ENCODE assay signal across 1 cellular context in genomic region chr4:124526760-124527159, GRCh38.
TF ChIP-seq lines count a peak whose summit lies in the region.

No MANE protein-coding gene starts in this region.

TF ChIP-seq in HepG2, 621 proteins besides CTCF, POLR2A, EP300 and RAD21 (continued from another document and continues in another):
- TF ChIP-seq ZNF280D (CRISPR knock-in tag; IDR thresholded peaks at IDR 0.05) (0 out of 2 replicates have a peak, but pooled peaks have one; percentile 44), GATAD2A (CRISPR knock-in tag; IDR thresholded peaks at IDR 0.05) (peak; percentile 93), ZNF792 (CRISPR knock-in tag; IDR thresholded peaks at IDR 0.05) (0 out of 2 replicates have a peak, but pooled peaks have one; percentile 29), FOSL2 (CRISPR knock-in tag; IDR thresholded peaks at IDR 0.05) (peak; percentile 85), NR2F1 (CRISPR knock-in tag; IDR thresholded peaks at IDR 0.05) (peak; percentile 78 to 80), STAG1 (CRISPR knock-in tag; IDR thresholded peaks at IDR 0.05) (0 out of 2 replicates have a peak, but pooled peaks have one; percentile 11), MLLT10 (CRISPR knock-in tag; IDR thresholded peaks at IDR 0.05) (no peak), ZNF570 (CRISPR knock-in tag; IDR thresholded peaks at IDR 0.05; ENCODE audit: borderline replicate concordance) (no peak), ZNF577 (CRISPR knock-in tag; IDR thresholded peaks at IDR 0.05; ENCODE audit: borderline replicate concordance, low read depth) (no peak), ZNF503 (CRISPR knock-in tag; IDR thresholded peaks at IDR 0.05) (peak; percentile 37; the same call in 1 of the 2 replicates), ETV6 (CRISPR knock-in tag; conservative IDR thresholded peaks at IDR 0.05) (0 out of 2 replicates have a peak, but pooled peaks have one; percentile 22), HNF1A (IDR thresholded peaks at IDR 0.05; ENCODE audit: low read depth) (no peak), HNF1A (CRISPR knock-in tag; IDR thresholded peaks at IDR 0.05; ENCODE audit: borderline replicate concordance) (no peak), ZNF143 (CRISPR knock-in tag; IDR thresholded peaks at IDR 0.05) (no peak), SP2 (CRISPR knock-in tag; IDR thresholded peaks at IDR 0.05) (no peak), MTA3 (CRISPR knock-in tag; IDR thresholded peaks at IDR 0.05) (no peak), ZBTB39 (CRISPR knock-in tag; IDR thresholded peaks at IDR 0.05) (no peak), SRF (IDR thresholded peaks at IDR 0.05; ENCODE audit: low read depth, low read length) (no peak), EHMT2 (IDR thresholded peaks at IDR 0.05; ENCODE audit: borderline replicate concordance, low read depth, low read length) (peak; percentile 83), GABPB1 (CRISPR knock-in tag; IDR thresholded peaks at IDR 0.05) (peak; percentile 53; the same call in 1 of the 2 replicates), ZMYM2 (CRISPR knock-in tag; IDR thresholded peaks at IDR 0.05) (0 out of 2 replicates have a peak, but pooled peaks have one; percentile 71), ZSCAN12 (CRISPR knock-in tag; IDR thresholded peaks at IDR 0.05) (no peak), ZNF740 (CRISPR knock-in tag; IDR thresholded peaks at IDR 0.05) (no peak), RNF2 (conservative IDR thresholded peaks at IDR 0.05; ENCODE audit: low read depth) (no peak), KDM2A (CRISPR knock-in tag; IDR thresholded peaks at IDR 0.05; ENCODE audit: borderline replicate concordance, low read depth) (no peak), MLX (CRISPR knock-in tag; IDR thresholded peaks at IDR 0.05) (peak; percentile 68; the same call in 1 of the 2 replicates), ZNF619 (CRISPR knock-in tag; IDR thresholded peaks at IDR 0.05) (no peak), PITX1 (CRISPR knock-in tag; IDR thresholded peaks at IDR 0.05) (peak; percentile 72; the same call in 1 of the 2 replicates), ZZZ3 (CRISPR knock-in tag; IDR thresholded peaks at IDR 0.05; ENCODE audit: borderline replicate concordance) (no peak), HOMEZ (CRISPR knock-in tag; IDR thresholded peaks at IDR 0.05; ENCODE audit: low read depth) (peak; percentile 100), SRSF4 (IDR thresholded peaks at IDR 0.05; ENCODE audit: low read depth, low read length, poor library complexity, severe bottlenecking) (no peak), ERF (CRISPR knock-in tag; IDR thresholded peaks at IDR 0.05) (peak; percentile 76), RFXAP (CRISPR knock-in tag; IDR thresholded peaks at IDR 0.05; ENCODE audit: borderline replicate concordance) (no peak), TCF7 (IDR thresholded peaks at IDR 0.05; ENCODE audit: low read depth) (peak; percentile 63), ZNF878 (CRISPR knock-in tag; IDR thresholded peaks at IDR 0.05) (peak; percentile 56; the same call in 1 of the 2 replicates), LCORL (IDR thresholded peaks at IDR 0.05) (no peak), LCORL (CRISPR knock-in tag; IDR thresholded peaks at IDR 0.05) (peak; percentile 57; the same call in 1 of the 2 replicates), ZNF512B (CRISPR knock-in tag; IDR thresholded peaks at IDR 0.05; ENCODE audit: borderline replicate concordance) (no peak), FOXP4 (CRISPR knock-in tag; IDR thresholded peaks at IDR 0.05) (peak; percentile 86), SOX13 (IDR thresholded peaks at IDR 0.05) (no peak), SOX13 (CRISPR knock-in tag; conservative IDR thresholded peaks at IDR 0.05 in 1 of 2, IDR thresholded peaks at IDR 0.05 in 1 of 2) (peak in 1 of 2 experiments; percentile 85; a peak in 2 of 4 replicates), TBX3 (IDR thresholded peaks at IDR 0.05; ENCODE audit: borderline replicate concordance) (peak; percentile 47; the same call in 1 of the 2 replicates), TP53 (CRISPR knock-in tag; conservative IDR thresholded peaks at IDR 0.05) (no peak), BCL6 (CRISPR knock-in tag; IDR thresholded peaks at IDR 0.05) (peak; percentile 99), ZNF777 (CRISPR knock-in tag; IDR thresholded peaks at IDR 0.05) (no peak), ETV5 (CRISPR knock-in tag; IDR thresholded peaks at IDR 0.05; ENCODE audit: borderline replicate concordance) (peak; percentile 89; the same call in 1 of the 2 replicates), KDM6A (CRISPR knock-in tag; IDR thresholded peaks at IDR 0.05; ENCODE audit: low read depth) (peak; percentile 72), CCDC6 (CRISPR knock-in tag; IDR thresholded peaks at IDR 0.05) (0 out of 2 replicates have a peak, but pooled peaks have one; percentile 27)
